Comparison of ENCODE assay signal across 16 cellular contexts in genomic region chr1:206672011-206672688, GRCh38. TPM values are rescaled to one million over a fixed set of nuclear protein-coding genes. Genes with fewer than 3 reads are reported as not detected.
A peak's percentile ranks its signal among the peaks of the same experiment; 100 is the strongest.
DNase-seq lines count a peak whose midpoint lies in the region; ATAC-seq and TF ChIP-seq lines count a peak whose summit lies in the region.
"Had no signal": no experiment of that assay in that cellular context is flagged by ENCODE, and none has a peak within 500 bp of the region (broad histone marks: within the 10 kb centered on the region; RNA-seq: fewer than 3 reads in every experiment).

No MANE protein-coding gene starts in this region.

- H3K4me1 ChIP-seq in tibial artery, result peaks cover 0 to 39% (median 33%) of the 10 kb centered on the region in 4 donors
- peaks cover 3% of the 10 kb centered on the region for H3K4me1 ChIP-seq in BE2C

- H3K4me3 ChIP-seq in tibial artery (no peak overlapping the region), BE2C (ENCODE audit: low read depth, low read length) (no peak overlapping the region)
- H3K4me3 ChIP-seq: skin epidermis, tibial nerve had no signal

- H3K27me3 ChIP-seq in tibial artery (no peaks in the 10 kb centered on the region), BE2C (no peaks in the 10 kb centered on the region; the same call in 1 of the 2 replicates)
- H3K27me3 ChIP-seq: tibial nerve had no signal

- peak overlapping the region; percentile 64 to 69 for H3K27ac ChIP-seq in tibial artery

- intact Hi-C loops in left ventricle myocardium superior (cut with micrococcal nuclease), result no loop called here
- intact Hi-C loops in tibial artery (cut with DNase I; ENCODE audit: low total_unique reads), result no loop called here

- H3K9me3 ChIP-seq in tibial artery, result no peaks in the 10 kb centered on the region
- no peaks in the 10 kb centered on the region for H3K9me3 ChIP-seq in BE2C
- H3K9me3 ChIP-seq: tibial nerve had no signal

- H3K36me3 ChIP-seq in tibial artery (no peaks in the 10 kb centered on the region), BE2C (no peaks in the 10 kb centered on the region)
- H3K36me3 ChIP-seq: tibial nerve had no signal

- peak; percentile 47 for ATAC-seq in left ventricle myocardium superior
- ATAC-seq: activated CD4-positive, CD25-positive, alpha-beta regulatory T cell treated with anti-CD3 and anti-CD28 coated beads, Interleukin-2, amount 50 U/mL, for 24 hours; activated T-helper 17 cell treated with anti-CD3 and anti-CD28 coated beads, Interleukin-2, amount 50 U/mL, for 72 hours; esophagus mucosa; HCT116 had no signal

- TF ChIP-seq CTCF in tibial artery (IDR thresholded peaks at IDR 0.05) (no peak), BE2C (IDR thresholded peaks at IDR 0.05; ENCODE audit: low read depth, low read length) (no peak)

- DNase-seq in NCI-H2081 (lab: John Stamatoyannopoulos, UW) (peak; percentile 47 to 59), NCI-H2081 treated with DMSO at 0.1 percent for 48 hours (lab: John Stamatoyannopoulos, UW) (no peak), OCI-M1 (lab: John Stamatoyannopoulos, UW) (peak; percentile 77), left ventricle myocardium superior (no peak), tibial artery (no peak), BE2C (no peak), midbrain (lab: John Stamatoyannopoulos, UW) (no peak), superior temporal gyrus (ENCODE audit: extremely low spot score) (no peak)
- DNase-seq: DND-41, NCI-H510A treated with DMSO at 0.1 percent for 48 hours had no signal

RNA-seq across cellular contexts. Expression of gene MAPKAPK2, which starts 12.6 kb away (rescaled TPM):
- total RNA-seq in left ventricle myocardium superior, result 228 TPM
- polyA plus RNA-seq in BE2C (2012; ENCODE audit: insufficient read depth, insufficient read length, low read depth), result 37.2 TPM

RNA-seq across cellular contexts. Expression of gene DYRK3, which starts 36.8 kb away (rescaled TPM):
- total RNA-seq in left ventricle myocardium superior, result 22.2 TPM
- polyA plus RNA-seq in BE2C (2012; ENCODE audit: insufficient read depth, insufficient read length, low read depth), result 3.3 TPM

RNA-seq across cellular contexts. Expression of gene EIF2D, which starts 59.9 kb away (rescaled TPM):
- total RNA-seq in left ventricle myocardium superior, result 26.4 TPM
- polyA plus RNA-seq in BE2C (2012; ENCODE audit: insufficient read depth, insufficient read length, low read depth), result 24.4 TPM

Comparison
In these comparisons a context has a peak if more than half of its experiments do, and no peak if none do; other contexts are left out.
1. DNase-seq: peak in NCI-H2081 (2 of 2) and OCI-M1 (single experiment); none in NCI-H2081 treated with DMSO at 0.1 percent for 48 hours (single experiment), left ventricle myocardium superior (single experiment), tibial artery (0 of 2), BE2C (single experiment), midbrain (single experiment) and superior temporal gyrus (single experiment).